ENCODE assay signal across 1 cellular context in the genomic region with DNA sequence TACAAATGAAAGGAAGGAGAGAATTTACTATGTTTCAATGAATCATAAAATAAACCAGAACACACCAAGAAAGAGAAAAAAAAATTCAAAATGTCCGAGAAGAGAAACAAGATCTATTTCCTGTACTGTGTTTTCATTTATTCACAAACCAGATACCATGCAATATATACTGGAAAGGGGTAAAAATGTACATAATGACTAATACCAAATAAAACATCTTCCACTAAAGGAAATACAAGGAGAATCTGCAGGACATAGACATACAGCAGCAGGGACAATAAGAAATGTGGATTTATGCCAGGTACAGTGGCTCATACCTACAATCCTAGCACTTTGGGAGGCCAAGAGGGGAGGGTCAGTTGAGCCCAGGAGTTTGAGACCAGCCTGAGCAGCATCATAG.
TF ChIP-seq lines count a peak whose summit lies in the region.

No MANE protein-coding gene starts in this region.

TF ChIP-seq in endothelial cell of umbilical vein, 7 proteins besides CTCF, POLR2A, EP300 and RAD21 (continued from another document):
- TF ChIP-seq POLR2AphosphoS5 (IDR thresholded peaks at IDR 0.05; ENCODE audit: insufficient read depth, low read depth, low read length) (no peak), JUN (IDR thresholded peaks at IDR 0.05; ENCODE audit: borderline replicate concordance, insufficient read depth, insufficient read length, low read depth) (no peak)
- TF ChIP-seq, protein P1, sequence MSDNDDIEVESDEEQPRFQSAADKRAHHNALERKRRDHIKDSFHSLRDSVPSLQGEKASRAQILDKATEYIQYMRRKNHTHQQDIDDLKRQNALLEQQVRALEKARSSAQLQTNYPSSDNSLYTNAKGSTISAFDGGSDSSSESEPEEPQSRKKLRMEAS (IDR thresholded peaks at IDR 0.05; ENCODE audit: insufficient read depth, insufficient read length) = no peak
